1 cellular context compared by ENCODE assay signal in the genomic region with DNA sequence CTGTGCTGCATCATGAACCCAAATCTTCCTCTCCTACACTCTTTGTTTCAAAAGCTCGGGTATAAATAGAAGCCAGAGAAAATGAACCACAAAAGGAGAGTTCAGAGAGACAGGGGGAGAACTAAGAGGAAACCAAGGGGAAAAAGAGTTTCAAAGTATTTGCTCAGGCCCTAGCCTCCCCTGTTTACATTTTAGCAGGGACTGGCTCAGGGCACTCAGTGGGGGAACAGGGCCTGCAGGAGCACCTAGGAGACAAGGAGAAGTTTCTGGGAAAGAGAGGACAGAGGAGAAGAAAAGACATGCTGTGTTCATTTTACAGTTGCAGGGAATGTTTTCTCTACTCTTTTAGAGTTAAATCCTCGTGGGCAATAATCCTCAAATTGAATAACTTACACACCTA.
TF ChIP-seq lines count a peak whose summit lies in the region.

No MANE protein-coding gene starts in this region.

TF ChIP-seq in GM23338, 12 proteins besides CTCF, POLR2A, EP300 and RAD21:
- TF ChIP-seq, protein P1, sequence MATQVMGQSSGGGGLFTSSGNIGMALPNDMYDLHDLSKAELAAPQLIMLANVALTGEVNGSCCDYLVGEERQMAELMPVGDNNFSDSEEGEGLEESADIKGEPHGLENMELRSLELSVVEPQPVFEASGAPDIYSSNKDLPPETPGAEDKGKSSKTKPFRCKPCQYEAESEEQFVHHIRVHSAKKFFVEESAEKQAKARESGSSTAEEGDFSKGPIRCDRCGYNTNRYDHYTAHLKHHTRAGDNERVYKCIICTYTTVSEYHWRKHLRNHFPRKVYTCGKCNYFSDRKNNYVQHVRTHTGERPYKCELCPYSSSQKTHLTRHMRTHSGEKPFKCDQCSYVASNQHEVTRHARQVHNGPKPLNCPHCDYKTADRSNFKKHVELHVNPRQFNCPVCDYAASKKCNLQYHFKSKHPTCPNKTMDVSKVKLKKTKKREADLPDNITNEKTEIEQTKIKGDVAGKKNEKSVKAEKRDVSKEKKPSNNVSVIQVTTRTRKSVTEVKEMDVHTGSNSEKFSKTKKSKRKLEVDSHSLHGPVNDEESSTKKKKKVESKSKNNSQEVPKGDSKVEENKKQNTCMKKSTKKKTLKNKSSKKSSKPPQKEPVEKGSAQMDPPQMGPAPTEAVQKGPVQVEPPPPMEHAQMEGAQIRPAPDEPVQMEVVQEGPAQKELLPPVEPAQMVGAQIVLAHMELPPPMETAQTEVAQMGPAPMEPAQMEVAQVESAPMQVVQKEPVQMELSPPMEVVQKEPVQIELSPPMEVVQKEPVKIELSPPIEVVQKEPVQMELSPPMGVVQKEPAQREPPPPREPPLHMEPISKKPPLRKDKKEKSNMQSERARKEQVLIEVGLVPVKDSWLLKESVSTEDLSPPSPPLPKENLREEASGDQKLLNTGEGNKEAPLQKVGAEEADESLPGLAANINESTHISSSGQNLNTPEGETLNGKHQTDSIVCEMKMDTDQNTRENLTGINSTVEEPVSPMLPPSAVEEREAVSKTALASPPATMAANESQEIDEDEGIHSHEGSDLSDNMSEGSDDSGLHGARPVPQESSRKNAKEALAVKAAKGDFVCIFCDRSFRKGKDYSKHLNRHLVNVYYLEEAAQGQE (IDR thresholded peaks at IDR 0.05; ENCODE audit: unreplicated experiment), result no peak
- TF ChIP-seq EZH2 (IDR thresholded peaks at IDR 0.05; ENCODE audit: low read depth, unreplicated experiment), result no peak
- TF ChIP-seq, protein P2, sequence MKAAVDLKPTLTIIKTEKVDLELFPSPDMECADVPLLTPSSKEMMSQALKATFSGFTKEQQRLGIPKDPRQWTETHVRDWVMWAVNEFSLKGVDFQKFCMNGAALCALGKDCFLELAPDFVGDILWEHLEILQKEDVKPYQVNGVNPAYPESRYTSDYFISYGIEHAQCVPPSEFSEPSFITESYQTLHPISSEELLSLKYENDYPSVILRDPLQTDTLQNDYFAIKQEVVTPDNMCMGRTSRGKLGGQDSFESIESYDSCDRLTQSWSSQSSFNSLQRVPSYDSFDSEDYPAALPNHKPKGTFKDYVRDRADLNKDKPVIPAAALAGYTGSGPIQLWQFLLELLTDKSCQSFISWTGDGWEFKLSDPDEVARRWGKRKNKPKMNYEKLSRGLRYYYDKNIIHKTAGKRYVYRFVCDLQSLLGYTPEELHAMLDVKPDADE (IDR thresholded peaks at IDR 0.05), result no peak
- no peak for TF ChIP-seq EZH2phosphoT487 (IDR thresholded peaks at IDR 0.05; ENCODE audit: unreplicated experiment)
- TF ChIP-seq NANOG (IDR thresholded peaks at IDR 0.05; ENCODE audit: borderline replicate concordance), result no peak
- no peak for TF ChIP-seq JUNB (IDR thresholded peaks at IDR 0.05; ENCODE audit: unreplicated experiment)
- TF ChIP-seq ZNF331 (CRISPR knock-in tag; IDR thresholded peaks at IDR 0.05; ENCODE audit: low read depth), result no peak
- no peak for TF ChIP-seq POLR2AphosphoS5 (IDR thresholded peaks at IDR 0.05; ENCODE audit: low read depth)
- TF ChIP-seq CREB1 (CRISPR knock-in tag; IDR thresholded peaks at IDR 0.05; ENCODE audit: low read depth), result no peak
- TF ChIP-seq, protein P3, sequence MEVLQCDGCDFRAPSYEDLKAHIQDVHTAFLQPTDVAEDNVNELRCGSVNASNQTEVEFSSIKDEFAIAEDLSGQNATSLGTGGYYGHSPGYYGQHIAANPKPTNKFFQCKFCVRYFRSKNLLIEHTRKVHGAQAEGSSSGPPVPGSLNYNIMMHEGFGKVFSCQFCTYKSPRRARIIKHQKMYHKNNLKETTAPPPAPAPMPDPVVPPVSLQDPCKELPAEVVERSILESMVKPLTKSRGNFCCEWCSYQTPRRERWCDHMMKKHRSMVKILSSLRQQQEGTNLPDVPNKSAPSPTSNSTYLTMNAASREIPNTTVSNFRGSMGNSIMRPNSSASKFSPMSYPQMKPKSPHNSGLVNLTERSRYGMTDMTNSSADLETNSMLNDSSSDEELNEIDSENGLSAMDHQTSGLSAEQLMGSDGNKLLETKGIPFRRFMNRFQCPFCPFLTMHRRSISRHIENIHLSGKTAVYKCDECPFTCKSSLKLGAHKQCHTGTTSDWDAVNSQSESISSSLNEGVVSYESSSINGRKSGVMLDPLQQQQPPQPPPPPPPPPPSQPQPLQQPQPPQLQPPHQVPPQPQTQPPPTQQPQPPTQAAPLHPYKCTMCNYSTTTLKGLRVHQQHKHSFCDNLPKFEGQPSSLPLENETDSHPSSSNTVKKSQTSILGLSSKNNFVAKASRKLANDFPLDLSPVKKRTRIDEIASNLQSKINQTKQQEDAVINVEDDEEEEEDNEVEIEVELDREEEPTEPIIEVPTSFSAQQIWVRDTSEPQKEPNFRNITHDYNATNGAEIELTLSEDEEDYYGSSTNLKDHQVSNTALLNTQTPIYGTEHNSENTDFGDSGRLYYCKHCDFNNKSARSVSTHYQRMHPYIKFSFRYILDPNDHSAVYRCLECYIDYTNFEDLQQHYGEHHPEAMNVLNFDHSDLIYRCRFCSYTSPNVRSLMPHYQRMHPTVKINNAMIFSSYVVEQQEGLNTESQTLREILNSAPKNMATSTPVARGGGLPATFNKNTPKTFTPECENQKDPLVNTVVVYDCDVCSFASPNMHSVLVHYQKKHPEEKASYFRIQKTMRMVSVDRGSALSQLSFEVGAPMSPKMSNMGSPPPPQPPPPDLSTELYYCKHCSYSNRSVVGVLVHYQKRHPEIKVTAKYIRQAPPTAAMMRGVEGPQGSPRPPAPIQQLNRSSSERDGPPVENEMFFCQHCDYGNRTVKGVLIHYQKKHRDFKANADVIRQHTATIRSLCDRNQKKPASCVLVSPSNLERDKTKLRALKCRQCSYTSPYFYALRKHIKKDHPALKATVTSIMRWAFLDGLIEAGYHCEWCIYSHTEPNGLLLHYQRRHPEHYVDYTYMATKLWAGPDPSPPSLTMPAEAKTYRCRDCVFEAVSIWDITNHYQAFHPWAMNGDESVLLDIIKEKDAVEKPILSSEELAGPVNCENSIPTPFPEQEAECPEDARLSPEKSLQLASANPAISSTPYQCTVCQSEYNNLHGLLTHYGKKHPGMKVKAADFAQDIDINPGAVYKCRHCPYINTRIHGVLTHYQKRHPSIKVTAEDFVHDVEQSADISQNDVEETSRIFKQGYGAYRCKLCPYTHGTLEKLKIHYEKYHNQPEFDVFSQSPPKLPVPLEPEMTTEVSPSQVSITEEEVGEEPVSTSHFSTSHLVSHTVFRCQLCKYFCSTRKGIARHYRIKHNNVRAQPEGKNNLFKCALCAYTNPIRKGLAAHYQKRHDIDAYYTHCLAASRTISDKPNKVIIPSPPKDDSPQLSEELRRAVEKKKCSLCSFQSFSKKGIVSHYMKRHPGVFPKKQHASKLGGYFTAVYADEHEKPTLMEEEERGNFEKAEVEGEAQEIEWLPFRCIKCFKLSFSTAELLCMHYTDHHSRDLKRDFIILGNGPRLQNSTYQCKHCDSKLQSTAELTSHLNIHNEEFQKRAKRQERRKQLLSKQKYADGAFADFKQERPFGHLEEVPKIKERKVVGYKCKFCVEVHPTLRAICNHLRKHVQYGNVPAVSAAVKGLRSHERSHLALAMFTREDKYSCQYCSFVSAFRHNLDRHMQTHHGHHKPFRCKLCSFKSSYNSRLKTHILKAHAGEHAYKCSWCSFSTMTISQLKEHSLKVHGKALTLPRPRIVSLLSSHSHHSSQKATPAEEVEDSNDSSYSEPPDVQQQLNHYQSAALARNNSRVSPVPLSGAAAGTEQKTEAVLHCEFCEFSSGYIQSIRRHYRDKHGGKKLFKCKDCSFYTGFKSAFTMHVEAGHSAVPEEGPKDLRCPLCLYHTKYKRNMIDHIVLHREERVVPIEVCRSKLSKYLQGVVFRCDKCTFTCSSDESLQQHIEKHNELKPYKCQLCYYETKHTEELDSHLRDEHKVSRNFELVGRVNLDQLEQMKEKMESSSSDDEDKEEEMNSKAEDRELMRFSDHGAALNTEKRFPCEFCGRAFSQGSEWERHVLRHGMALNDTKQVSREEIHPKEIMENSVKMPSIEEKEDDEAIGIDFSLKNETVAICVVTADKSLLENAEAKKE (CRISPR knock-in tag; IDR thresholded peaks at IDR 0.05), result no peak
- no peak for TF ChIP-seq STAT1 (IDR thresholded peaks at IDR 0.05; ENCODE audit: unreplicated experiment)
- no peak for TF ChIP-seq ZNF114 (CRISPR knock-in tag; IDR thresholded peaks at IDR 0.05)
